9 cellular contexts compared by ENCODE assay signal in the genomic region with DNA sequence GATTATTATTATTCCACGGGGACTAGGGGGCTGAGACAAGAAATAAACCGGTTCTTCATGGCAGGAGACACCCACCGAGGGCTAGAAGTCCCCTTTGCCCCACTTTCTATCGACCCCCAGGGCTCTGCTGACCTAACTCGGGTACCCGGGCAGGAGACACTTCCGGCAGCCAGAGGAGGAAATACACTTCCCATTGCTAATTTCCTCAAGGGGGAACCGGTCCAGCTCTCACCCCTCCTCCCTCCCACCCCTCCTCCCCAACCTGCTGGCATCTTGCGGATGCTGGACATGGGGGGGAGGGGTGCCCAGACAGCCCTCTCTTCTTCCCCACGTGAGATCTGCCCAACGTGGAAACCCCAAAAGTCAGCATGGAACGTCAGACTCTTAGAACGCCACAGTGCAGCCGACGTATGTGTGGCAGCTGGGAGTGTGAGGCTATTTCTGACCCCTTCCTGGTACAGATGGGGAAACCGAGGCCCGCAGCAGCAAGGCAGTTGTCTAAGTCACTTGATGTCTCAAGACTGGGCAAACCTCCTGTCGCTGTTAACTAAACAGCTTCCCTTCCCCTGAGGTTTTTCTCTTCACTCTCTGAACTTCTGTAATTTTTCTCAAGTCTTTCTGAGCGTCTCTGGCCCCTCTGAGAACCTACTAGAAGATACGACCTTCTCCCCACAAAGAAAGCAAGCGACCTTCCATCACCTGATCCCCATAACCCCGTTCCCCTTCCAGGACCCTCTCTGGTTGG. TPM values are rescaled to one million over a fixed set of nuclear protein-coding genes. Genes with fewer than 3 reads are reported as not detected.
DNase-seq lines count a peak whose midpoint lies in the region; ATAC-seq and TF ChIP-seq lines count a peak whose summit lies in the region.
"Had no signal": no experiment of that assay in that cellular context is flagged by ENCODE, and none has a peak within 500 bp of the region (broad histone marks: within the 10 kb centered on the region; RNA-seq: fewer than 3 reads in every experiment).

No MANE protein-coding gene starts in this region.

- 27 to 30% methylated on average over 12 to 21 of the region's 22 CpGs for WGBS in mesodermal cell (ENCODE audit: insufficient coverage in 2 of 2), 2 experiments

- peak; percentile 17 for DNase-seq in AG08396 (ENCODE audit: low spot score)
- DNase-seq in H7: peak; percentile 58
- DNase-seq in ascending aorta (ENCODE audit: low spot score in 2 of 2): no peak
- DNase-seq in GDM1 (lab: John Stamatoyannopoulos, UW): no peak
- no peak for DNase-seq in NCI-H1930 (lab: John Stamatoyannopoulos, UW)
- DNase-seq in activated CD4-positive, alpha-beta T cell treated with anti-CD3 and anti-CD28 coated beads, Interleukin-2, amount 50 U/mL, for 4 hours: no peak

- intact Hi-C loops in ascending aorta (cut with DNase I): no loop called here

- no peak for TF ChIP-seq CTCF in ascending aorta (IDR thresholded peaks at IDR 0.05)

- H3K9me3 ChIP-seq in ascending aorta: no peaks in the 10 kb centered on the region
- no peaks in the 10 kb centered on the region for H3K9me3 ChIP-seq in mesodermal cell (ENCODE audit: control insufficient read depth, low read length)

- H3K27ac ChIP-seq in ascending aorta: peak overlapping the region; percentile 26
- peak overlapping the region; percentile 36 for H3K27ac ChIP-seq in mesodermal cell (ENCODE audit: low read depth, low read length, severe bottlenecking)

- H3K4me1 ChIP-seq in ascending aorta: peaks cover 0 to 7% of the 10 kb centered on the region in 2 donors
- H3K4me1 ChIP-seq in mesodermal cell (ENCODE audit: control insufficient read depth, insufficient read depth, low read length, poor library complexity, severe bottlenecking): peaks cover 23% of the 10 kb centered on the region

- H3K36me3 ChIP-seq in H7 (replicated peaks; ENCODE audit: control insufficient read depth, insufficient read depth, low read length) (no peaks in the 10 kb centered on the region), ascending aorta (no peaks in the 10 kb centered on the region), mesodermal cell (ENCODE audit: control insufficient read depth, insufficient read depth, low read length) (no peaks in the 10 kb centered on the region)

- no peak for ATAC-seq in HG03354 (IDR thresholded peaks at IDR 0.05; ENCODE audit: poor library complexity, severe bottlenecking, unreplicated experiment)

- H3K4me3 ChIP-seq in H7 (ENCODE audit: insufficient read depth, low read depth, low read length): peak overlapping the region; percentile 40
- peak overlapping the region in 1 of 2 donors; percentile 9 for H3K4me3 ChIP-seq in ascending aorta
- H3K4me3 ChIP-seq in mesodermal cell (ENCODE audit: extremely low read depth, insufficient read depth, low read length, poor library complexity, severe bottlenecking): peak overlapping the region; percentile 18

- H3K27me3 ChIP-seq in H7 (ENCODE audit: control insufficient read depth, insufficient read depth, low read length) (peaks cover 61% of the 10 kb centered on the region), ascending aorta (peaks cover 27% of the 10 kb centered on the region)

RNA-seq across cellular contexts. Expression of a gene that starts 3.6 kb away (rescaled TPM):
- total RNA-seq in H7 (2014; rRNA removed; shearing (Covaris generic)): 0.07 and 0.41 TPM in 2 replicates
- total RNA-seq in ascending aorta: 14.0 TPM
- 8.4 TPM for polyA plus RNA-seq in mesodermal cell (2013, experiment 1 of 2)
- polyA plus RNA-seq in mesodermal cell (2013, experiment 2 of 2): 6.2 TPM
- total RNA-seq: epithelial cell of proximal tubule had no signal

RNA-seq across cellular contexts. Expression of a gene that starts 13.8 kb away (rescaled TPM):
- total RNA-seq in H7 (2014; rRNA removed; shearing (Covaris generic)): 12.6 and 14.2 TPM in 2 replicates
- total RNA-seq in ascending aorta: 4.5 TPM
- polyA plus RNA-seq in mesodermal cell (2013, experiment 1 of 2): 9.1 TPM
- 7.6 TPM for polyA plus RNA-seq in mesodermal cell (2013, experiment 2 of 2)

RNA-seq across cellular contexts. Expression of a gene that starts 40.8 kb away (rescaled TPM):
- total RNA-seq in H7 (2014; rRNA removed; shearing (Covaris generic)): 42.5 and 48.6 TPM in 2 replicates
- 129 TPM for total RNA-seq in ascending aorta
- polyA plus RNA-seq in mesodermal cell (2013, experiment 1 of 2): 29.1 TPM
- polyA plus RNA-seq in mesodermal cell (2013, experiment 2 of 2): 27.9 TPM

Comparison
In these comparisons a context has a peak if more than half of its experiments do, and no peak if none do; other contexts are left out.
1. DNase-seq: peak in AG08396 (single experiment) and H7 (single experiment); none in ascending aorta (0 of 2), GDM1 (single experiment), NCI-H1930 (0 of 2) and activated CD4-positive, alpha-beta T cell treated with anti-CD3 and anti-CD28 coated beads, Interleukin-2, amount 50 U/mL, for 4 hours (0 of 2).
2. RNA of a gene that starts 3.6 kb away (total RNA-seq): 14.0 TPM in ascending aorta (single experiment); 0.07 to 0.41 TPM in H7; every median in the first group is over 10 times any median in the second.